In the genomic region with DNA sequence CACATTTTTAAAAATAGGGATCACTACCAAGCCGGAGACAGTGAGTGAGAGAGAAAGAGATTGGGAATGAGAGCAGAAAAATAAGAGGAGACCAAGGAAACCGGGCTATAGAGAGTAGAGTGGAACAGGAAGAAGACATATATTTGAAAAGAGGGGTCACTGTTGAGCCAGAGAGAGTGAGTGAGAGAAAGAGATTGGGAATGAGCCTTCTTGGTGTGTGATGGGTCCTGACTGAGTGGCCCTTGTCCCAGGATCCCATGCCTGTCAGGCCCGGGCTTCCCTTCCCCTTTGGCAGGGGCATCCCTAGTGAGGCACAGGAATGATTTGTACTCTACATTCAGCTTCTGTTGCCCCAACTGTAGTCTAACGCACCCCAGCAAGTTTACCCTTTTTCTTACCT, we compare ENCODE assay signal across 3 cellular contexts.
TF ChIP-seq lines count a peak whose summit lies in the region.

No MANE protein-coding gene starts in this region.

TF ChIP-seq in A549, 52 proteins besides CTCF, POLR2A, EP300 and RAD21:
- TF ChIP-seq CBX8 (IDR thresholded peaks at IDR 0.05) (no peak), FOSL2 (IDR thresholded peaks at IDR 0.05) (no peak), FOSL2 (CRISPR knock-in tag; IDR thresholded peaks at IDR 0.05) (no peak), GATA3 (IDR thresholded peaks at IDR 0.05; ENCODE audit: borderline replicate concordance) (no peak), CEBPB (IDR thresholded peaks at IDR 0.05) (no peak), CBX2 (IDR thresholded peaks at IDR 0.05; ENCODE audit: borderline replicate concordance, low read depth) (no peak), EHMT2 (IDR thresholded peaks at IDR 0.05; ENCODE audit: low read depth) (no peak), EHF (CRISPR knock-in tag; IDR thresholded peaks at IDR 0.05) (no peak)
- TF ChIP-seq, protein P1, sequence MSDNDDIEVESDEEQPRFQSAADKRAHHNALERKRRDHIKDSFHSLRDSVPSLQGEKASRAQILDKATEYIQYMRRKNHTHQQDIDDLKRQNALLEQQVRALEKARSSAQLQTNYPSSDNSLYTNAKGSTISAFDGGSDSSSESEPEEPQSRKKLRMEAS (IDR thresholded peaks at IDR 0.05): no peak
- TF ChIP-seq, protein P2, sequence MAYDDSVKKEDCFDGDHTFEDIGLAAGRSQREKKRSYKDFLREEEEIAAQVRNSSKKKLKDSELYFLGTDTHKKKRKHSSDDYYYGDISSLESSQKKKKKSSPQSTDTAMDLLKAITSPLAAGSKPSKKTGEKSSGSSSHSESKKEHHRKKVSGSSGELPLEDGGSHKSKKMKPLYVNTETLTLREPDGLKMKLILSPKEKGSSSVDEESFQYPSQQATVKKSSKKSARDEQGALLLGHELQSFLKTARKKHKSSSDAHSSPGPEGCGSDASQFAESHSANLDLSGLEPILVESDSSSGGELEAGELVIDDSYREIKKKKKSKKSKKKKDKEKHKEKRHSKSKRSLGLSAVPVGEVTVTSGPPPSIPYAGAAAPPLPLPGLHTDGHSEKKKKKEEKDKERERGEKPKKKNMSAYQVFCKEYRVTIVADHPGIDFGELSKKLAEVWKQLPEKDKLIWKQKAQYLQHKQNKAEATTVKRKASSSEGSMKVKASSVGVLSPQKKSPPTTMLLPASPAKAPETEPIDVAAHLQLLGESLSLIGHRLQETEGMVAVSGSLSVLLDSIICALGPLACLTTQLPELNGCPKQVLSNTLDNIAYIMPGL (CRISPR knock-in tag; IDR thresholded peaks at IDR 0.05; ENCODE audit: borderline replicate concordance): no peak

TF ChIP-seq in endothelial cell of umbilical vein, 7 proteins besides CTCF, POLR2A, EP300 and RAD21:
- TF ChIP-seq JUN (IDR thresholded peaks at IDR 0.05; ENCODE audit: borderline replicate concordance, insufficient read depth, insufficient read length, low read depth): no peak
- no peak for TF ChIP-seq POLR2AphosphoS5 (IDR thresholded peaks at IDR 0.05; ENCODE audit: insufficient read depth, low read depth, low read length)
- no peak for TF ChIP-seq FOS (IDR thresholded peaks at IDR 0.05; ENCODE audit: borderline replicate concordance, insufficient read depth, low read length)
- TF ChIP-seq, protein P1 (IDR thresholded peaks at IDR 0.05; ENCODE audit: insufficient read depth, insufficient read length): no peak
- TF ChIP-seq EZH2 (IDR thresholded peaks at IDR 0.05; ENCODE audit: borderline replicate concordance, low read depth, low read length, severe bottlenecking): no peak
- TF ChIP-seq MYC (IDR thresholded peaks at IDR 0.05; ENCODE audit: low read depth, low read length): no peak
- TF ChIP-seq GATA2 (IDR thresholded peaks at IDR 0.05; ENCODE audit: insufficient read depth, insufficient read length, low read depth, low read length): no peak

TF ChIP-seq in GM12891, 5 proteins besides CTCF, POLR2A, EP300 and RAD21:
- TF ChIP-seq TAF1 (IDR thresholded peaks at IDR 0.05; ENCODE audit: low read depth, low read length): no peak
- no peak for TF ChIP-seq POU2F2 (IDR thresholded peaks at IDR 0.05; ENCODE audit: low read depth, low read length)
